6 cellular contexts compared by ENCODE assay signal in genomic region chr11:46675288-46675851, GRCh38. TPM values are rescaled to one million over a fixed set of nuclear protein-coding genes. Genes with fewer than 3 reads are reported as not detected.
DNase-seq lines count a peak whose midpoint lies in the region; TF ChIP-seq lines count a peak whose summit lies in the region.

No MANE protein-coding gene starts in this region.

- H3K4me3 ChIP-seq in ascending aorta (no peak overlapping the region), mucosa of rectum (ENCODE audit: low read length in 2 of 2) (peak overlapping the region; percentile 24 to 37), neuronal stem cell (ENCODE audit: low read length in 2 of 2) (no peak overlapping the region)

- H4K8ac ChIP-seq in neuronal stem cell (ENCODE audit: low read depth, low read length) = no peak overlapping the region

- TF ChIP-seq CTCF in ascending aorta (IDR thresholded peaks at IDR 0.05) = peak in 1 of 3 experiments; percentile 17

- H3K9ac ChIP-seq in mucosa of rectum (ENCODE audit: low read depth in 1 of 2, low read length in 2 of 2) (peak overlapping the region; percentile 8 to 36), neuronal stem cell (ENCODE audit: low read depth, low read length, poor library complexity) (no peak overlapping the region)

- H3K36me3 ChIP-seq in ascending aorta (peaks cover 67 to 73% of the 10 kb centered on the region in 2 donors), mucosa of rectum (ENCODE audit: control insufficient read depth in 2 of 2, insufficient read depth in 2 of 2, low read length in 2 of 2) (peaks cover 57 to 59% of the 10 kb centered on the region in 2 donors), neuronal stem cell (replicated peaks in 1 of 2; ENCODE audit: control insufficient read depth in 2 of 2, insufficient read depth in 2 of 2, low read length in 2 of 2) (peaks cover 35 to 71% of the 10 kb centered on the region in 2 donors)

- H3K4ac ChIP-seq in neuronal stem cell (ENCODE audit: low read length) = no peak overlapping the region

- H3K9me3 ChIP-seq in ascending aorta (no peaks in the 10 kb centered on the region), mucosa of rectum (ENCODE audit: control insufficient read depth in 2 of 2, low read length in 2 of 2) (no peaks in the 10 kb centered on the region), neuronal stem cell (replicated peaks in 1 of 2; ENCODE audit: control insufficient read depth in 2 of 2, insufficient read depth in 1 of 2, low read depth in 1 of 2, low read length in 2 of 2) (no peaks in the 10 kb centered on the region)

- no peak overlapping the region for H2BK12ac ChIP-seq in neuronal stem cell (ENCODE audit: low read length)

- H4K91ac ChIP-seq in neuronal stem cell (ENCODE audit: low read depth, low read length, poor library complexity) = no peak overlapping the region

- intact Hi-C loops in ascending aorta (cut with DNase I) = no loop called here

- H3K18ac ChIP-seq in neuronal stem cell (ENCODE audit: low read length) = no peak overlapping the region

- no peak overlapping the region for H2BK15ac ChIP-seq in neuronal stem cell (ENCODE audit: low read length)

- H2BK5ac ChIP-seq in neuronal stem cell (ENCODE audit: low read length) = no peak overlapping the region

- no peak overlapping the region for H2AFZ ChIP-seq in neuronal stem cell (ENCODE audit: low read length)

- H3K27me3 ChIP-seq in ascending aorta (no peaks in the 10 kb centered on the region), mucosa of rectum (ENCODE audit: control insufficient read depth in 2 of 2, insufficient read depth in 2 of 2, low read length in 2 of 2) (no peaks in the 10 kb centered on the region), neuronal stem cell (ENCODE audit: control insufficient read depth in 3 of 3, insufficient read depth in 3 of 3, low read depth in 1 of 3, low read length in 3 of 3) (no peaks in the 10 kb centered on the region)

- no peak overlapping the region for H3K23ac ChIP-seq in neuronal stem cell (ENCODE audit: low read depth, low read length, poor library complexity)

- H2AK5ac ChIP-seq in neuronal stem cell (ENCODE audit: low read depth, low read length) = no peak overlapping the region

- H3K14ac ChIP-seq in neuronal stem cell (ENCODE audit: low read length) = no peak overlapping the region

- H3K27ac ChIP-seq in ascending aorta (peak overlapping the region; percentile 81 to 84), mucosa of rectum (ENCODE audit: low read depth in 2 of 2, low read length in 2 of 2) (peak overlapping the region; percentile 78 to 83), neuronal stem cell (replicated peaks; ENCODE audit: low read length) (no peak overlapping the region)

- H3K79me1 ChIP-seq in neuronal stem cell (ENCODE audit: low read depth, low read length) = peaks cover 5% of the 10 kb centered on the region

- no peak overlapping the region for H2BK120ac ChIP-seq in neuronal stem cell (ENCODE audit: low read depth, low read length)

- DNase-seq in EL (peak; percentile 54), ascending aorta (ENCODE audit: low spot score in 2 of 2) (peak in 1 of 2 donors; percentile 80), neuronal stem cell (ENCODE audit: low spot score) (no peak), NK-92 (lab: John Stamatoyannopoulos, UW; ENCODE audit: unreplicated experiment) (no peak), COLO829 (ENCODE audit: low spot score) (no peak)

- no CpG with 5 or more reads among the region's 4 CpGs for WGBS in neuronal stem cell (ENCODE audit: extremely low coverage in 2 of 2, insufficient read length in 2 of 2, insufficient replicate concordance in 1 of 2), 2 donors

- H3K4me2 ChIP-seq in neuronal stem cell (ENCODE audit: insufficient read depth, low read length, poor library complexity, severe bottlenecking) = no peak overlapping the region

- H3K4me1 ChIP-seq in ascending aorta = peaks cover 4 to 18% of the 10 kb centered on the region in 2 donors
- peaks cover 25 to 28% of the 10 kb centered on the region in 2 donors for H3K4me1 ChIP-seq in mucosa of rectum (ENCODE audit: control insufficient read depth in 2 of 2, insufficient read depth in 2 of 2, low read length in 2 of 2)
- peaks cover 2 to 4% of the 10 kb centered on the region in 2 donors for H3K4me1 ChIP-seq in neuronal stem cell (ENCODE audit: control insufficient read depth in 2 of 2, insufficient read depth in 1 of 2, low read depth in 1 of 2, low read length in 2 of 2)

RNA-seq across cellular contexts. Expression of gene ARHGAP1, which starts 25.0 kb away (rescaled TPM):
- total RNA-seq in ascending aorta = 104 TPM
- 14.9 TPM for polyA plus RNA-seq in neuronal stem cell (2013, experiment 1 of 2)
- 16.1 TPM for polyA plus RNA-seq in neuronal stem cell (2013, experiment 2 of 2)

RNA-seq across cellular contexts. Expression of gene ZNF408, which starts 25.5 kb away (rescaled TPM):
- total RNA-seq in ascending aorta = 9.7 TPM
- 4.8 TPM for polyA plus RNA-seq in neuronal stem cell (2013, experiment 1 of 2)
- 5.0 TPM for polyA plus RNA-seq in neuronal stem cell (2013, experiment 2 of 2)

RNA-seq across cellular contexts. Expression of gene F2, which starts 43.6 kb away (rescaled TPM):
- total RNA-seq in ascending aorta = 2.6 TPM
- polyA plus RNA-seq in neuronal stem cell (2013, experiment 1 of 2) = not detected
- not detected for polyA plus RNA-seq in neuronal stem cell (2013, experiment 2 of 2)

RNA-seq across cellular contexts. Expression of gene ATG13, which starts 58.0 kb away (rescaled TPM):
- total RNA-seq in ascending aorta = 208 TPM
- 51.6 TPM for polyA plus RNA-seq in neuronal stem cell (2013, experiment 1 of 2)
- polyA plus RNA-seq in neuronal stem cell (2013, experiment 2 of 2) = 50.8 TPM

RNA-seq across cellular contexts. Expression of gene HARBI1, which starts 58.3 kb away (rescaled TPM):
- not detected for total RNA-seq in ascending aorta
- 2.9 TPM for polyA plus RNA-seq in neuronal stem cell (2013, experiment 1 of 2)
- 3.3 TPM for polyA plus RNA-seq in neuronal stem cell (2013, experiment 2 of 2)

Comparison
In these comparisons a context has a peak if more than half of its experiments do, and no peak if none do; other contexts are left out.
1. H3K4me3 ChIP-seq: peak in mucosa of rectum (2 of 2); none in ascending aorta (0 of 2) and neuronal stem cell (0 of 2).